In genomic region chrX:56368962-56369361, GRCh38 we compare ENCODE assay signal across 14 cellular contexts.
"Had no signal": no experiment of that assay in that cellular context is flagged by ENCODE, and none has a peak within 500 bp of the region (broad histone marks: within the 10 kb centered on the region; RNA-seq: fewer than 3 reads in every experiment).

No MANE protein-coding gene starts in this region.

- H3K4me3 Mint-ChIP-seq: endodermal cell had no signal

- H3K4me3 ChIP-seq: cardiac muscle cell, dorsolateral prefrontal cortex, suprapubic skin had no signal

- H3K27ac Mint-ChIP-seq: endodermal cell had no signal

- H3K9me3 ChIP-seq: suprapubic skin had no signal

- H3K36me3 ChIP-seq: cardiac muscle cell, suprapubic skin had no signal

- H3K4me1 Mint-ChIP-seq: endodermal cell had no signal

- H3K4me1 ChIP-seq: suprapubic skin had no signal

- DNase-seq: activated CD8-positive, alpha-beta memory T cell treated with anti-CD3 and anti-CD28 coated beads for 24 hours; activated gamma-delta T cell treated with Interleukin-2 at 50 U/mL for 16 hours; activated T-cell treated with anti-CD3 and anti-CD28 coated beads for 4 hours; dorsolateral prefrontal cortex; endodermal cell; erythroblast; islet precursor cell; SIG-M5; stimulated activated CD4-positive, alpha-beta T cell treated with anti-CD3 and anti-CD28 coated beads, Interleukin-4, amount 100 ng/mL, for 1 hour; stimulated activated naive CD4-positive, alpha-beta T cell; trophoblast cell had no signal

- H3K27ac ChIP-seq: cardiac muscle cell, dorsolateral prefrontal cortex, suprapubic skin had no signal

- ATAC-seq: left lobe of liver had no signal

- H3K27me3 ChIP-seq: cardiac muscle cell, suprapubic skin had no signal
